ENCODE assay signal across 9 cellular contexts in genomic region chr2:113084249-113085000, GRCh38. TPM values are rescaled to one million over a fixed set of nuclear protein-coding genes. Genes with fewer than 3 reads are reported as not detected.
DNase-seq lines count a peak whose midpoint lies in the region; ATAC-seq, FAIRE-seq and TF ChIP-seq lines count a peak whose summit lies in the region.
"Had no signal": no experiment of that assay in that cellular context is flagged by ENCODE, and none has a peak within 500 bp of the region (broad histone marks: within the 10 kb centered on the region; RNA-seq: fewer than 3 reads in every experiment).

No MANE protein-coding gene starts in this region.

- H3K36me3 ChIP-seq in left ventricle myocardium inferior (no peaks in the 10 kb centered on the region), right atrium auricular region (no peaks in the 10 kb centered on the region), esophagus squamous epithelium (no peaks in the 10 kb centered on the region), upper lobe of left lung (no peaks in the 10 kb centered on the region), H7 (replicated peaks; ENCODE audit: control insufficient read depth, insufficient read depth, low read length) (no peaks in the 10 kb centered on the region)

- H3K27me3 ChIP-seq in left ventricle myocardium inferior (ENCODE audit: low read depth) (peaks cover 68% of the 10 kb centered on the region), right atrium auricular region (no peaks in the 10 kb centered on the region), esophagus squamous epithelium (no peaks in the 10 kb centered on the region), upper lobe of left lung (no peaks in the 10 kb centered on the region), H7 (ENCODE audit: control insufficient read depth, insufficient read depth, low read length) (no peaks in the 10 kb centered on the region)

- FAIRE-seq in frontal cortex (lab: Jason Lieb, UNC), result no peak

- H3K4me3 ChIP-seq in left ventricle myocardium inferior (no peak overlapping the region), right atrium auricular region (no peak overlapping the region), esophagus squamous epithelium (no peak overlapping the region), upper lobe of left lung (no peak overlapping the region), H7 (ENCODE audit: insufficient read depth, low read depth, low read length) (no peak overlapping the region)

- H3K4me1 ChIP-seq in left ventricle myocardium inferior (no peaks in the 10 kb centered on the region), right atrium auricular region (no peaks in the 10 kb centered on the region), esophagus squamous epithelium (peaks cover 0 to 40% (median 3%) of the 10 kb centered on the region in 3 donors), upper lobe of left lung (peaks cover 0 to 6% (median 0%) of the 10 kb centered on the region in 4 donors)

- H3K9me3 ChIP-seq in left ventricle myocardium inferior (replicated peaks) (no peaks in the 10 kb centered on the region), right atrium auricular region (no peaks in the 10 kb centered on the region), esophagus squamous epithelium (no peaks in the 10 kb centered on the region), upper lobe of left lung (no peaks in the 10 kb centered on the region)

- TF ChIP-seq EP300 in upper lobe of left lung (IDR thresholded peaks at IDR 0.05), result no peak

- 28 to 37% methylated on average over 5 of the region's 5 CpGs for WGBS in esophagus squamous epithelium, 2 donors
- 50 to 53% methylated on average over 5 of the region's 5 CpGs for WGBS in upper lobe of left lung, 2 donors

- ATAC-seq in upper lobe of left lung (ENCODE audit: low FRiP score in 2 of 2) (peak in 1 of 2 donors; percentile 41), GM19452 (IDR thresholded peaks at IDR 0.05; ENCODE audit: unreplicated experiment) (no peak)

- H3K27ac ChIP-seq in left ventricle myocardium inferior (replicated peaks), result no peak overlapping the region
- H3K27ac ChIP-seq in right atrium auricular region, result no peak overlapping the region
- peak overlapping the region; percentile 3 to 87 (median 78) for H3K27ac ChIP-seq in esophagus squamous epithelium
- H3K27ac ChIP-seq in upper lobe of left lung, result no peak overlapping the region

- intact Hi-C loops in left ventricle myocardium inferior (cut with micrococcal nuclease) (no loop called here), esophagus squamous epithelium (cut with DNase I) (loop anchor here (5.0 kb wide), 1 partner anchor 113 kb away; no protein-coding TSS in a partner anchor)

- no peak for TF ChIP-seq POLR2A in esophagus squamous epithelium (IDR thresholded peaks at IDR 0.05)
- no peak for TF ChIP-seq POLR2A in upper lobe of left lung (IDR thresholded peaks at IDR 0.05)

- peak; percentile 42 for TF ChIP-seq CTCF in left ventricle myocardium inferior (IDR thresholded peaks at IDR 0.05; ENCODE audit: borderline replicate concordance)
- peak in 1 of 2 donors; percentile 43 for TF ChIP-seq CTCF in right atrium auricular region (IDR thresholded peaks at IDR 0.05)
- peak in 5 of 6 experiments; percentile 26 to 71 (median 50) for TF ChIP-seq CTCF in esophagus squamous epithelium (IDR thresholded peaks at IDR 0.05)
- TF ChIP-seq CTCF in upper lobe of left lung (IDR thresholded peaks at IDR 0.05), result peak in 4 of 6 experiments; percentile 9 to 30 (median 23)

- DNase-seq in left ventricle myocardium inferior (no peak), right atrium auricular region (ENCODE audit: low spot score) (no peak), OCI-M1 (lab: John Stamatoyannopoulos, UW) (peak; percentile 52), esophagus squamous epithelium (lab: John Stamatoyannopoulos, UW) (no peak), upper lobe of left lung (no peak), H7 (no peak), frontal cortex (ENCODE audit: low spot score in 2 of 2) (no peak)

RNA-seq across cellular contexts. Expression of gene IL1F10, which starts 16.7 kb away (rescaled TPM):
- not detected for total RNA-seq in left ventricle myocardium inferior
- not detected for total RNA-seq in right atrium auricular region
- total RNA-seq in esophagus squamous epithelium, result under 1 TPM in 1 of 4 donors, not detected in 3; 0.53 TPM
- total RNA-seq in upper lobe of left lung, result not detected
- total RNA-seq in H7 (2014; rRNA removed; shearing (Covaris generic)), result not detected in 2 replicates
- not detected for total RNA-seq in frontal cortex
- total RNA-seq: skeletal muscle tissue had no signal

RNA-seq across cellular contexts. Expression of gene IL36RN, which starts 25.4 kb away (rescaled TPM):
- total RNA-seq in left ventricle myocardium inferior, result not detected
- total RNA-seq in right atrium auricular region, result not detected
- total RNA-seq in esophagus squamous epithelium, result 10 to 100 TPM in 3 of 4 donors, 1 to 10 TPM in 1; 5.0 to 90.7 (median 28.9) TPM
- total RNA-seq in upper lobe of left lung, result not detected
- not detected in 2 replicates for total RNA-seq in H7 (2014; rRNA removed; shearing (Covaris generic))
- total RNA-seq in frontal cortex, result not detected
- total RNA-seq: skeletal muscle tissue had no signal

RNA-seq across cellular contexts. Expression of gene IL36B, which starts 31.8 kb away (rescaled TPM):
- total RNA-seq in left ventricle myocardium inferior (not detected), right atrium auricular region (not detected), esophagus squamous epithelium (1 to 10 TPM in 2 of 4 donors, not detected in 2; 1.5 to 1.7 TPM), upper lobe of left lung (not detected), frontal cortex (not detected)
- not detected in 2 replicates for total RNA-seq in H7 (2014; rRNA removed; shearing (Covaris generic))
- total RNA-seq: skeletal muscle tissue had no signal

RNA-seq across cellular contexts. Expression of gene IL1RN, which starts 43.0 kb away (rescaled TPM):
- total RNA-seq in left ventricle myocardium inferior, result 0.33 TPM
- 1 to 10 TPM in 1 of 2 donors, under 1 TPM in 1; 0.41 to 1.3 TPM for total RNA-seq in right atrium auricular region
- total RNA-seq in esophagus squamous epithelium, result 1,000 to 10,000 TPM in 2 of 4 donors, 100 to 1,000 TPM in 2; 594 to 1,539 (median 978) TPM
- total RNA-seq in upper lobe of left lung, result 10 to 100 TPM in 3 of 6 donors, 1 to 10 TPM in 3; 2.0 to 40.6 (median 7.9) TPM
- not detected in 2 replicates for total RNA-seq in H7 (2014; rRNA removed; shearing (Covaris generic))
- not detected for total RNA-seq in frontal cortex
- total RNA-seq: skeletal muscle tissue had no signal

Comparison
In these comparisons a context has a peak if more than half of its experiments do, and no peak if none do; other contexts are left out.
1. H3K27ac ChIP-seq: peak in esophagus squamous epithelium (4 of 4); none in left ventricle myocardium inferior (single experiment), right atrium auricular region (0 of 2) and upper lobe of left lung (0 of 4).